22 cellular contexts compared by ENCODE assay signal in genomic region chr3:158458464-158458863, GRCh38.
DNase-seq lines count a peak whose midpoint lies in the region; ATAC-seq and TF ChIP-seq lines count a peak whose summit lies in the region.
"Had no signal": no experiment of that assay in that cellular context is flagged by ENCODE, and none has a peak within 500 bp of the region (broad histone marks: within the 10 kb centered on the region; RNA-seq: fewer than 3 reads in every experiment).

No MANE protein-coding gene starts in this region.

- no peak for TF ChIP-seq CTCF in foreskin keratinocyte (conservative IDR thresholded peaks at IDR 0.05)
- no peak for TF ChIP-seq CTCF in colonic mucosa (IDR thresholded peaks at IDR 0.05)

- no peak overlapping the region for H3K9ac ChIP-seq in colonic mucosa (ENCODE audit: low read depth in 2 of 2, low read length in 2 of 2)

- intact Hi-C loops in colonic mucosa (cut with DNase I): no loop called here

- no peaks in the 10 kb centered on the region for H3K9me3 ChIP-seq in colonic mucosa
- H3K9me3 ChIP-seq: HAP-1 had no signal

- ATAC-seq in foreskin keratinocyte: peak; percentile 93
- ATAC-seq in HG03442 (IDR thresholded peaks at IDR 0.05; ENCODE audit: unreplicated experiment): no peak
- ATAC-seq: GM12878; left lobe of liver; naive thymus-derived CD8-positive, alpha-beta T cell; stimulated activated naive CD8-positive, alpha-beta T cell treated with anti-CD3 and anti-CD28 coated beads, Interleukin-15, Interleukin-2, amounts not matched to agents 100 U/mL and 50 U/mL, for 24 hours; WTC11 had no signal

- H3K36me3 ChIP-seq in colonic mucosa: no peaks in the 10 kb centered on the region
- H3K36me3 ChIP-seq: HAP-1 had no signal

- H3K4me1 ChIP-seq in foreskin keratinocyte (peaks cover 14% of the 10 kb centered on the region), colonic mucosa (no peaks in the 10 kb centered on the region)
- H3K4me1 ChIP-seq: HAP-1 had no signal

- peak; percentile 14 for DNase-seq in DMS79 treated with DMSO at 0.1 percent for 48 hours (lab: John Stamatoyannopoulos, UW)
- DNase-seq in NCI-H1417 (lab: John Stamatoyannopoulos, UW): peak in 2 of 3 experiments; percentile 54 to 93
- peak; percentile 11 for DNase-seq in NCI-H774 (lab: John Stamatoyannopoulos, UW)
- DNase-seq in foreskin keratinocyte: peak; percentile 24 to 56
- no peak for DNase-seq in colonic mucosa
- no peak for DNase-seq in activated CD4-positive, alpha-beta T cell treated with anti-CD3 and anti-CD28 coated beads, Interleukin-2, amount 50 U/mL, for 1 hour
- DNase-seq: activated CD4-positive, alpha-beta memory T cell treated with anti-CD3 and anti-CD28 coated beads for 36 hours; activated effector memory CD4-positive, alpha-beta T cell treated with Interleukin-2 at 50 U/mL for 16 hours; CD4-positive, CD25-positive, alpha-beta regulatory T cell; DND-41; naive thymus-derived CD8-positive, alpha-beta T cell; NCI-H1930; NK-92 treated with Interleukin-12 subunit alpha and Interleukin-12 subunit beta, amount 100 ng/mL, for 24 hours; retina; stimulated activated CD4-positive, alpha-beta T cell treated with anti-CD3 and anti-CD28 coated beads, Interleukin-4, amount 100 ng/mL, for 24 hours; stimulated activated naive CD8-positive, alpha-beta T cell treated with anti-CD3 and anti-CD28 coated beads, Interleukin-15, Interleukin-2, amounts not matched to agents 100 U/mL and 50 U/mL, for 24 hours; T-helper 9 cell had no signal

- no peaks in the 10 kb centered on the region for H3K27me3 ChIP-seq in foreskin keratinocyte
- no peaks in the 10 kb centered on the region for H3K27me3 ChIP-seq in colonic mucosa

- H3K4me3 ChIP-seq in colonic mucosa: no peak overlapping the region
- H3K4me3 ChIP-seq: GM12878, HAP-1 had no signal

- H3K27ac ChIP-seq in foreskin keratinocyte (no peak overlapping the region), colonic mucosa (no peak overlapping the region)

Comparison
In these comparisons a context has a peak if more than half of its experiments do, and no peak if none do; other contexts are left out.
1. DNase-seq: peak in DMS79 treated with DMSO at 0.1 percent for 48 hours (single experiment), NCI-H1417 (2 of 3), NCI-H774 (single experiment) and foreskin keratinocyte (2 of 2); none in colonic mucosa (single experiment) and activated CD4-positive, alpha-beta T cell treated with anti-CD3 and anti-CD28 coated beads, Interleukin-2, amount 50 U/mL, for 1 hour (single experiment).